Comparison of ENCODE assay signal across 8 cellular contexts in the genomic region with DNA sequence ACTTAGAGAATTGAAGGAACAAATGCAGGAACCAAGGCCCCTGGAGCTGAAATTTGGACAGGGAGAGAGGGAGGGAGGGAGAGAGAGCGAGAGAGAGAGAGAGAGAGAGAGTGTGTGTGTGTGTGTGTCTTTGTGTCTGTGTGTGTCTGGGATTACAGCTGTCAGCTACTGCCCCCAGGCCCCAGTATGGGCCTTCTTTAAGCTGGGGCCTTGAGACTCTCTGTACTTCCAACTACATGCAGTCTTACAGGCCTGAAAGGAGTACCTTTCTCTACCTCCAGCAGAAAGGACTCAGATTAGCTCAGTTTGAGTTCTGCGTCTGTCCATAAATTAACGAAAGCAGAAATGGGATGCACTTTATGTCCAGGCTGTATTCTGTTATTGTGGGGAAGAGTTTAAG.
DNase-seq lines count a peak whose midpoint lies in the region; ATAC-seq, FAIRE-seq and TF ChIP-seq lines count a peak whose summit lies in the region.
"Not testable (repeated sequence)": the region's sequence is repeated elsewhere in the genome, so short reads cannot be mapped to it uniquely, and the experiment has no call there.

No MANE protein-coding gene starts in this region.

- SMC1A ChIA-PET in GM12878 (lab: Charles Lee; ENCODE audit: uncharacterized antibody, unreplicated experiment): not testable (repeated sequence)

- WGBS in GM12878 (ENCODE audit: insufficient coverage, insufficient replicate concordance, low lambda C conversion rate, missing lambda C conversion rate): 98% methylated on average over 3 of the region's 3 CpGs

- H3K79me2 ChIP-seq in DND-41 (ENCODE audit: insufficient read depth, low read length); GM23338 (replicated peaks; ENCODE audit: insufficient read depth); OCI-LY3 (ENCODE audit: low read length); GM12878 (ENCODE audit: control insufficient read depth, insufficient read depth, low read length): not testable (repeated sequence)
- H3K79me2 ChIP-seq in KMS-11 (ENCODE audit: insufficient read depth, low read depth): peaks cover 65% of the 10 kb centered on the region

- H3K4me3 Mint-ChIP-seq in GM23338: not testable (repeated sequence)

- H3K36me3 Mint-ChIP-seq in GM23338 (ENCODE audit: low read depth): not testable (repeated sequence)

- H3K9me2 ChIP-seq in GM23338 (ENCODE audit: insufficient read depth): not testable (repeated sequence)

- not testable (repeated sequence) for H4K20me1 ChIP-seq in DND-41 (ENCODE audit: insufficient read depth, low read length); GM23338 (replicated peaks; ENCODE audit: insufficient read depth); KMS-11 (ENCODE audit: insufficient read depth); OCI-LY3 (ENCODE audit: insufficient read depth, low read length); GM12878 (ENCODE audit: control insufficient read depth, insufficient read depth)

- not testable (repeated sequence) for H3K4me3 ChIP-seq in DND-41 (ENCODE audit: low read depth in 1 of 2, low read length in 2 of 2); GM23338; HEK293 (ENCODE audit: low read depth, low read length); KMS-11 (IDR thresholded peaks at IDR 0.05; ENCODE audit: insufficient read depth, low read depth, low read length); OCI-LY3 (ENCODE audit: low read length); GM12878; cardiac muscle cell

- H3K27me3 Mint-ChIP-seq in GM23338 (ENCODE audit: insufficient read depth, low read depth, poor library complexity): not testable (repeated sequence)

- ATAC-seq in DND-41 (ENCODE audit: insufficient read depth, low read depth): peak; percentile 35; the same call in 1 of the 3 replicates
- ATAC-seq in GM23338: peak; percentile 57
- ATAC-seq in GM12878: peak; percentile 36; the same call in 2 of the 3 replicates

- TF ChIP-seq RAD21 in GM12878 (IDR thresholded peaks at IDR 0.05; ENCODE audit: insufficient read depth, low read depth, low read length): not testable (repeated sequence)

- H3K27ac ChIP-seq in DND-41 (ENCODE audit: low read length); GM23338 (ENCODE audit: low read depth); HEK293 (ENCODE audit: extremely low read depth, low read depth, low read length); OCI-LY3 (ENCODE audit: low read length); GM12878 (ENCODE audit: control insufficient read depth, insufficient read depth): not testable (repeated sequence)
- peak overlapping the region; percentile 60; the same call in 1 of the 2 replicates for H3K27ac ChIP-seq in KMS-11
- H3K27ac ChIP-seq in cardiac muscle cell: peak overlapping the region; percentile 64

- not testable (repeated sequence) for H3K27me3 ChIP-seq in DND-41 (ENCODE audit: insufficient read depth, low read length, poor library complexity); GM23338 (ENCODE audit: insufficient read depth); KMS-11 (ENCODE audit: insufficient read depth, low read depth); OCI-LY3 (ENCODE audit: low read depth, low read length); GM12878 (replicated peaks in 1 of 2; ENCODE audit: control insufficient read depth in 2 of 2, insufficient read depth in 2 of 2, low read length in 1 of 2); cardiac muscle cell

- CTCF ChIA-PET in HEK293 (lab: Yijun Ruan, JAX); GM12878 (lab: Yijun Ruan, JAX): not testable (repeated sequence)

- RAD21 ChIA-PET in GM12878 (lab: Charles Lee; ENCODE audit: unreplicated experiment): not testable (repeated sequence)

- H3K4me1 ChIP-seq in DND-41 (ENCODE audit: insufficient read depth, low read length); GM23338 (ENCODE audit: insufficient read depth); HEK293 (ENCODE audit: control insufficient read depth, insufficient read depth, low read length); GM12878 (ENCODE audit: control insufficient read depth, insufficient read depth, low read length): not testable (repeated sequence)
- peaks cover 87% of the 10 kb centered on the region for H3K4me1 ChIP-seq in KMS-11 (ENCODE audit: low read depth, poor library complexity, severe bottlenecking)
- H3K4me1 ChIP-seq in OCI-LY3 (ENCODE audit: low read length): peaks cover 15% of the 10 kb centered on the region
- peaks cover 12% of the 10 kb centered on the region for H3K4me1 ChIP-seq in cardiac muscle cell (ENCODE audit: low read depth)

- not testable (repeated sequence) for TF ChIP-seq CTCF in DND-41 (IDR thresholded peaks at IDR 0.05; ENCODE audit: borderline replicate concordance, extremely low read depth, low read length, poor library complexity, severe bottlenecking); GM23338 (conservative IDR thresholded peaks at IDR 0.05; ENCODE audit: low read depth in 2 of 2); HEK293 (tag by site-specific recombination; IDR thresholded peaks at IDR 0.05); KMS-11 (conservative IDR thresholded peaks at IDR 0.05; ENCODE audit: low read depth, low read length); OCI-LY3 (IDR thresholded peaks at IDR 0.05; ENCODE audit: low read depth, low read length); GM12878 (IDR thresholded peaks at IDR 0.05 in 2 of 3, conservative IDR thresholded peaks at IDR 0.05 in 1 of 3; ENCODE audit: control insufficient read depth in 2 of 3, extremely low read depth in 1 of 3, insufficient read depth in 1 of 3, low read depth in 3 of 3, low read length in 3 of 3); cardiac muscle cell (IDR thresholded peaks at IDR 0.05; ENCODE audit: low read depth, low read length)

- not testable (repeated sequence) for H3F3A ChIP-seq in GM23338 (replicated peaks; ENCODE audit: low read depth)

- H3K4me1 Mint-ChIP-seq in GM23338: not testable (repeated sequence)

- H3K9me3 ChIP-seq in DND-41 (ENCODE audit: insufficient read depth, low read length, severe bottlenecking); HEK293 (ENCODE audit: control insufficient read depth, insufficient read depth, low read depth, low read length); OCI-LY3 (ENCODE audit: insufficient read depth, low read length); GM12878 (replicated peaks; ENCODE audit: control insufficient read depth, insufficient read depth, low read length); cardiac muscle cell (ENCODE audit: low read depth): not testable (repeated sequence)

- not testable (repeated sequence) for H3K27ac Mint-ChIP-seq in GM23338

- not testable (repeated sequence) for BruUV-seq in GM12878 (replicated peaks; lab: Mats Ljungman, UMichigan)

- intact Hi-C loops in GM12878 (cut with micrococcal nuclease; ENCODE audit: unreplicated experiment): not testable (repeated sequence)

- TF ChIP-seq POLR2A in GM12878 (IDR thresholded peaks at IDR 0.05; ENCODE audit: low read depth, low read length): not testable (repeated sequence)

- DNase-seq in DND-41; GM23338 (ENCODE audit: low spot score); GM12878 (ENCODE audit: low read depth, low spot score); cardiac muscle cell (ENCODE audit: low read depth in 1 of 2, low spot score in 1 of 2): not testable (repeated sequence)
- DNase-seq in NCI-H82 (lab: John Stamatoyannopoulos, UW): peak; percentile 3

- H2AFZ ChIP-seq in DND-41 (ENCODE audit: low read depth, low read length); GM23338; KMS-11 (ENCODE audit: low read depth); OCI-LY3 (ENCODE audit: low read depth, low read length); GM12878 (ENCODE audit: control insufficient read depth, low read depth, low read length): not testable (repeated sequence)

- TF ChIP-seq EP300 in GM12878 (IDR thresholded peaks at IDR 0.05; ENCODE audit: borderline replicate concordance in 1 of 2, control insufficient read depth in 1 of 2, low read depth in 2 of 2, low read length in 2 of 2): not testable (repeated sequence)

- not testable (repeated sequence) for FAIRE-seq in GM12878 (lab: Jason Lieb, UNC)

- POLR2A ChIA-PET in HEK293 (lab: Yijun Ruan, JAX); GM12878 (lab: Charles Lee): not testable (repeated sequence)

- H3K9me3 Mint-ChIP-seq in GM23338: not testable (repeated sequence)

- not testable (repeated sequence) for H3K36me3 ChIP-seq in DND-41 (ENCODE audit: insufficient read depth, low read length); GM23338 (ENCODE audit: insufficient read depth); HEK293 (ENCODE audit: control insufficient read depth in 2 of 2, insufficient read depth in 1 of 2, low read length in 2 of 2); KMS-11 (ENCODE audit: insufficient read depth); OCI-LY3 (replicated peaks; ENCODE audit: low read depth, low read length); GM12878 (ENCODE audit: control insufficient read depth in 2 of 2, insufficient read depth in 2 of 2, low read length in 1 of 2); cardiac muscle cell

- in situ Hi-C loops in GM12878 (cut with MboI): not testable (repeated sequence)

- H3K4me2 ChIP-seq in DND-41 (ENCODE audit: insufficient read depth, low read length); GM23338; GM12878 (ENCODE audit: control insufficient read depth, insufficient read depth): not testable (repeated sequence)
- H3K4me2 ChIP-seq in KMS-11 (peak overlapping the region; percentile 28; the same call in 1 of the 2 replicates), OCI-LY3 (ENCODE audit: low read length) (peak overlapping the region; percentile 40; the same call in 1 of the 2 replicates)

- H3K9ac ChIP-seq in DND-41 (ENCODE audit: low read depth, low read length); KMS-11; OCI-LY3 (ENCODE audit: low read length); GM12878 (ENCODE audit: control insufficient read depth, insufficient read depth, low read length): not testable (repeated sequence)
